11 cellular contexts compared by ENCODE assay signal in the genomic region with DNA sequence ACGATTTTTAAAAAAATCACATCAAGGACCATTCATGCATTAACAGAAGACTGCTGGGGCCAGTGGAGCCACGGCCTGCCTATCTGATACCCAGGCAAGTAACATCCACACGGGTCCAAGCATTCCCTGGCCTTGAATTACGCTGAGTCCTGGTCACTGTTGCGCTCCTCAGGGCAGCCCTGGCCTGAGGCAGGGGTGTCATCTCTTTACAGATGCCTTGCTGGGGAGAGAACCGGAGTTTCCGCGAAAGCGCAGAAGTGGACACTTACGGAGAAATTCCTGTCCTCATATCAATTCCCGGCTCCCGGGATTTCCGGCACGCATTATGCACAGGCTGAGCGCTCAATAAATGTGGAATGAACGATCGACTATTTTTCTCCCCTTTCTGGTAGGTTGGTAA. TPM values are rescaled to one million over a fixed set of nuclear protein-coding genes. Genes with fewer than 3 reads are reported as not detected.
DNase-seq lines count a peak whose midpoint lies in the region; ATAC-seq, FAIRE-seq and TF ChIP-seq lines count a peak whose summit lies in the region.
"Had no signal": no experiment of that assay in that cellular context is flagged by ENCODE, and none has a peak within 500 bp of the region (broad histone marks: within the 10 kb centered on the region; RNA-seq: fewer than 3 reads in every experiment).

No MANE protein-coding gene starts in this region.

- H3K27me3 ChIP-seq in OCI-LY1 (ENCODE audit: insufficient read depth, low read length) (no peaks in the 10 kb centered on the region), H1 (replicated peaks in 1 of 4; ENCODE audit: control insufficient read depth in 3 of 4, extremely low read depth in 1 of 4, insufficient read depth in 3 of 4, low read length in 3 of 4) (no peaks in the 10 kb centered on the region), spleen (replicated peaks in 1 of 7) (peaks cover 0 to 24% (median 4%) of the 10 kb centered on the region in 7 donors)

- DNase-seq in activated CD8-positive, alpha-beta memory T cell treated with anti-CD3 and anti-CD28 coated beads, Interleukin-2, amount 50 U/mL, for 48 hours: peak; percentile 43
- no peak for DNase-seq in activated CD8-positive, alpha-beta memory T cell treated with anti-CD3 and anti-CD28 coated beads for 24 hours
- no peak for DNase-seq in H1 (ENCODE audit: low read depth in 1 of 2, low spot score in 2 of 2)
- no peak for DNase-seq in spleen
- DNase-seq in midbrain (lab: John Stamatoyannopoulos, UW): no peak
- no peak for DNase-seq in CD1c-positive myeloid dendritic cell (ENCODE audit: extremely low spot score)
- DNase-seq: EL had no signal

- H2AFZ ChIP-seq in OCI-LY1 (ENCODE audit: low read length) (no peak overlapping the region), H1 (ENCODE audit: low read length) (no peak overlapping the region)

- no peak overlapping the region for H3K4ac ChIP-seq in H1 (replicated peaks; ENCODE audit: insufficient read length, low read depth, low read length)

- peaks cover 32% of the 10 kb centered on the region for H3K4me1 ChIP-seq in OCI-LY1 (ENCODE audit: insufficient read depth, low read length, severe bottlenecking)
- H3K4me1 ChIP-seq in H1 (replicated peaks in 1 of 4; ENCODE audit: control insufficient read depth in 3 of 4, insufficient read depth in 4 of 4, low read length in 3 of 4): peaks cover 0 to 11% (median 6%) of the 10 kb centered on the region in 4 experiments; a peak in 5 of 7 replicates
- peaks cover 22 to 74% (median 46%) of the 10 kb centered on the region in 6 donors for H3K4me1 ChIP-seq in spleen
- H3K4me1 ChIP-seq: tibial nerve had no signal

- H3K9me3 ChIP-seq in OCI-LY1 (ENCODE audit: low read length): no peaks in the 10 kb centered on the region
- H3K9me3 ChIP-seq in H1 (ENCODE audit: insufficient read depth in 2 of 2, low read depth in 1 of 2, low read length in 1 of 2): no peaks in the 10 kb centered on the region
- no peaks in the 10 kb centered on the region for H3K9me3 ChIP-seq in spleen
- H3K9me3 ChIP-seq: Peyer's patch had no signal

- peaks cover 3% of the 10 kb centered on the region for H3K79me1 ChIP-seq in H1 (ENCODE audit: low read depth, low read length)

- H3K9ac ChIP-seq in OCI-LY1 (ENCODE audit: low read length) (peak overlapping the region; percentile 82), H1 (replicated peaks in 1 of 4; ENCODE audit: extremely low read depth in 1 of 4, low read depth in 3 of 4, low read length in 3 of 4) (no peak overlapping the region)

- FAIRE-seq in H1 (lab: Jason Lieb, UNC): no peak

- no peak overlapping the region for H3K56ac ChIP-seq in H1 (replicated peaks; ENCODE audit: insufficient read length, low read depth, low read length)

- TF ChIP-seq CTCF in OCI-LY1 (IDR thresholded peaks at IDR 0.05; ENCODE audit: low read length): no peak
- no peak for TF ChIP-seq CTCF in H1 (IDR thresholded peaks at IDR 0.05; ENCODE audit: control extremely low read depth in 1 of 3, insufficient read depth in 1 of 3, low read depth in 1 of 3, low read length in 3 of 3)
- no peak for TF ChIP-seq CTCF in spleen (IDR thresholded peaks at IDR 0.05 in 8 of 11, conservative IDR thresholded peaks at IDR 0.05 in 3 of 11)

- peak overlapping the region; percentile 44 for H4K91ac ChIP-seq in H1 (replicated peaks; ENCODE audit: insufficient read length, low read length)

- no peak overlapping the region for H2BK20ac ChIP-seq in H1 (ENCODE audit: low read length)

- H3K36me3 ChIP-seq in OCI-LY1 (ENCODE audit: insufficient read depth, low read length) (peaks cover 5% of the 10 kb centered on the region; the same call in 1 of the 2 replicates), H1 (ENCODE audit: control insufficient read depth in 2 of 4, insufficient read depth in 4 of 4, low read length in 3 of 4) (no peaks in the 10 kb centered on the region), spleen (no peaks in the 10 kb centered on the region)
- H3K36me3 ChIP-seq: Peyer's patch, tibial nerve had no signal

- H3K9me2 ChIP-seq in OCI-LY1 (ENCODE audit: low read depth, low read length): no peaks in the 10 kb centered on the region

- H3K4me2 ChIP-seq in OCI-LY1 (ENCODE audit: low read length): peak overlapping the region; percentile 70
- H3K4me2 ChIP-seq in H1 (ENCODE audit: insufficient read depth in 1 of 2, low read depth in 2 of 2, low read length in 2 of 2): peak overlapping the region; percentile 71 to 80; a peak in 2 of 4 replicates

- H2BK5ac ChIP-seq in H1 (ENCODE audit: low read depth, low read length): peak overlapping the region; percentile 35; the same call in 1 of the 2 replicates

- H2BK15ac ChIP-seq in H1 (ENCODE audit: low read length): no peak overlapping the region

- 92% methylated on average over 17 of the region's 17 CpGs; no CpG with 5 or more reads in 1 of the 2 experiments for WGBS in H1 (ENCODE audit: extremely low coverage in 1 of 2, insufficient coverage in 1 of 2, insufficient read length in 1 of 2, insufficient replicate concordance in 2 of 2, low coverage in 1 of 2, low lambda C conversion rate in 2 of 2, missing lambda C conversion rate in 1 of 2), 2 experiments
- WGBS in spleen, 5 donors: 76 to 85% (median 83%) methylated on average over 17 of the region's 17 CpGs

- H3K79me2 ChIP-seq in OCI-LY1 (ENCODE audit: insufficient read depth, low read length): peaks cover 18% of the 10 kb centered on the region
- H3K79me2 ChIP-seq in H1 (ENCODE audit: control insufficient read depth in 1 of 2, insufficient read depth in 2 of 2, low read length in 2 of 2): no peaks in the 10 kb centered on the region; a peak in 1 of 4 replicates

- intact Hi-C loops in spleen (cut with DNase I; ENCODE audit: low total_unique reads): no loop called here

- no peak for TF ChIP-seq RAD21 in H1 (IDR thresholded peaks at IDR 0.05 in 1 of 2, conservative IDR thresholded peaks at IDR 0.05 in 1 of 2; ENCODE audit: low read depth in 2 of 2, low read length in 2 of 2)

- POLR2A ChIA-PET in H1 (lab: Charles Lee; ENCODE audit: partially characterized antibody): interaction anchor here (0.8 to 1.4 kb wide), 2 partner anchors 12 to 13 kb away, joined by 3 to 4 read pairs; no protein-coding TSS in a partner anchor

- H4K5ac ChIP-seq in H1 (ENCODE audit: insufficient read length, low read depth, low read length): no peak overlapping the region

- no peak overlapping the region for H2BK12ac ChIP-seq in H1 (ENCODE audit: low read depth, low read length)

- H3K27ac ChIP-seq in OCI-LY1 (ENCODE audit: low read depth, low read length, poor library complexity, severe bottlenecking) (peak overlapping the region; percentile 48), H1 (ENCODE audit: low read depth, low read length) (no peak overlapping the region), spleen (peak overlapping the region in 5 of 8 donors; percentile 25 to 93 (median 90))

- H2AK5ac ChIP-seq in H1 (ENCODE audit: low read depth, low read length): no peak overlapping the region

- H3K23ac ChIP-seq in H1 (ENCODE audit: insufficient read length): no peak overlapping the region

- CTCF ChIA-PET in H1 (lab: Charles Lee; ENCODE audit: partially characterized antibody): interaction anchor here (1.2 kb wide), 2 partner anchors 177 to 178 kb away, joined by 3 to 4 read pairs; no protein-coding TSS in a partner anchor

- H4K8ac ChIP-seq in H1 (ENCODE audit: extremely low read depth, insufficient read depth, low read length): no peak overlapping the region

- H3K4me3 ChIP-seq in OCI-LY1 (ENCODE audit: low read depth, low read length, poor library complexity, severe bottlenecking): peak overlapping the region; percentile 83
- H3K4me3 ChIP-seq in H1 (ENCODE audit: extremely low read depth in 1 of 4, insufficient read depth in 2 of 4, low read depth in 3 of 4, low read length in 4 of 4): peak overlapping the region in 1 of 4 experiments; percentile 99; a peak in 1 of 8 replicates
- peak overlapping the region in 6 of 8 donors; percentile 45 to 81 (median 60) for H3K4me3 ChIP-seq in spleen

- no peaks in the 10 kb centered on the region for H3F3A ChIP-seq in OCI-LY1 (ENCODE audit: insufficient read depth, low read length)

- H3K18ac ChIP-seq in H1 (ENCODE audit: extremely low read depth, low read length): no peak overlapping the region

- no peak for ATAC-seq in HG02610 (IDR thresholded peaks at IDR 0.05; ENCODE audit: unreplicated experiment)

- no peak overlapping the region for H2BK120ac ChIP-seq in H1 (replicated peaks; ENCODE audit: low read depth, low read length)

- peaks cover 2% of the 10 kb centered on the region; the same call in 1 of the 2 replicates for H3K23me2 ChIP-seq in H1 (ENCODE audit: low read depth, low read length)

- H4K20me1 ChIP-seq in OCI-LY1 (ENCODE audit: insufficient read depth, low read length) (no peaks in the 10 kb centered on the region), H1 (replicated peaks in 1 of 2; ENCODE audit: control insufficient read depth in 1 of 2, insufficient read depth in 2 of 2, low read length in 2 of 2) (no peaks in the 10 kb centered on the region)

- TF ChIP-seq POLR2A in H1 (IDR thresholded peaks at IDR 0.05; ENCODE audit: control extremely low read depth in 1 of 2, low read depth in 2 of 2, low read length in 2 of 2) (no peak), spleen (IDR thresholded peaks at IDR 0.05) (no peak)

- no peak overlapping the region for H3K14ac ChIP-seq in H1 (ENCODE audit: insufficient read length)

- no peak for TF ChIP-seq EP300 in H1 (IDR thresholded peaks at IDR 0.05; ENCODE audit: borderline replicate concordance in 1 of 2, low read depth in 2 of 2, low read length in 2 of 2)

TF ChIP-seq in H1, 55 proteins besides CTCF, POLR2A, EP300 and RAD21 (continues in another document):
- no peak for TF ChIP-seq SP1 (IDR thresholded peaks at IDR 0.05; ENCODE audit: low read depth, low read length)

RNA-seq across cellular contexts. Expression of a gene that starts 1.4 kb away (rescaled TPM):
- 29.8 and 33.4 TPM in 2 replicates for total RNA-seq in H1 (2021; fragmentation: NEBNext Ultra II Directional; extraction: Animal tissue kit (Norgen Biotek cat#: 25700))
- polyA plus RNA-seq in H1 (2011; rRNA removed): 12.6 and 15.1 TPM in 2 replicates
- 13.2 TPM for polyA plus RNA-seq in H1 (2011; cell fraction: cytosol; rRNA removed)
- 24.4 TPM for polyA plus RNA-seq in H1 (2011; cell fraction: nucleus; rRNA removed)
- polyA plus RNA-seq in H1 (2012, experiment 1 of 2): 14.3 to 24.3 TPM (median 22.7 TPM) in 4 replicates
- 11.5 TPM for polyA plus RNA-seq in H1 (2012, experiment 2 of 2)
- polyA plus RNA-seq in H1 (2013, experiment 1 of 2): 22.1 TPM
- polyA plus RNA-seq in H1 (2013, experiment 2 of 2): 21.7 TPM
- polyA minus RNA-seq in H1 (2011; rRNA and poly(A)+ RNA removed): 18.1 and 21.5 TPM in 2 replicates
- 9.8 TPM for polyA minus RNA-seq in H1 (2011; cell fraction: cytosol; rRNA and poly(A)+ RNA removed)
- polyA minus RNA-seq in H1 (2011; cell fraction: nucleus; rRNA and poly(A)+ RNA removed): 8.6 TPM
- total RNA-seq in spleen: 10 to 100 TPM; 42.4 to 72.6 (median 51.4) TPM
- 10 to 100 TPM; 30.3 to 57.5 (median 42.0) TPM for polyA plus RNA-seq in spleen
